In genomic region chr11:377174-377865, GRCh38 we compare ENCODE assay signal across 1 cellular context.
TF ChIP-seq lines count a peak whose summit lies in the region.

No MANE protein-coding gene starts in this region.

TF ChIP-seq in K562, 482 proteins besides CTCF, POLR2A, EP300 and RAD21:
- TF ChIP-seq HLTF (IDR thresholded peaks at IDR 0.05) (no peak), MYNN (IDR thresholded peaks at IDR 0.05) (no peak), MYNN (CRISPR knock-in tag; IDR thresholded peaks at IDR 0.05) (no peak), CTCFL (IDR thresholded peaks at IDR 0.05; ENCODE audit: borderline replicate concordance, insufficient read depth, low read depth, low read length, poor library complexity, severe bottlenecking) (no peak), ZNF609 (CRISPR knock-in tag; IDR thresholded peaks at IDR 0.05; ENCODE audit: borderline replicate concordance) (no peak), SMARCA4 (IDR thresholded peaks at IDR 0.05) (no peak), NCOA1 (IDR thresholded peaks at IDR 0.05; ENCODE audit: low read depth) (no peak), XRCC5 (IDR thresholded peaks at IDR 0.05; ENCODE audit: low read depth, low read length) (no peak), ZNF436 (CRISPR knock-in tag; IDR thresholded peaks at IDR 0.05) (no peak), CHAMP1 (IDR thresholded peaks at IDR 0.05) (no peak), SPI1 (IDR thresholded peaks at IDR 0.05; ENCODE audit: borderline replicate concordance, low read depth, low read length) (no peak), POLR2G (IDR thresholded peaks at IDR 0.05; ENCODE audit: low read depth, low read length) (0 out of 2 replicates have a peak, but pooled peaks have one; percentile 11), TRIM24 (IDR thresholded peaks at IDR 0.05) (no peak)
- TF ChIP-seq, protein P1, sequence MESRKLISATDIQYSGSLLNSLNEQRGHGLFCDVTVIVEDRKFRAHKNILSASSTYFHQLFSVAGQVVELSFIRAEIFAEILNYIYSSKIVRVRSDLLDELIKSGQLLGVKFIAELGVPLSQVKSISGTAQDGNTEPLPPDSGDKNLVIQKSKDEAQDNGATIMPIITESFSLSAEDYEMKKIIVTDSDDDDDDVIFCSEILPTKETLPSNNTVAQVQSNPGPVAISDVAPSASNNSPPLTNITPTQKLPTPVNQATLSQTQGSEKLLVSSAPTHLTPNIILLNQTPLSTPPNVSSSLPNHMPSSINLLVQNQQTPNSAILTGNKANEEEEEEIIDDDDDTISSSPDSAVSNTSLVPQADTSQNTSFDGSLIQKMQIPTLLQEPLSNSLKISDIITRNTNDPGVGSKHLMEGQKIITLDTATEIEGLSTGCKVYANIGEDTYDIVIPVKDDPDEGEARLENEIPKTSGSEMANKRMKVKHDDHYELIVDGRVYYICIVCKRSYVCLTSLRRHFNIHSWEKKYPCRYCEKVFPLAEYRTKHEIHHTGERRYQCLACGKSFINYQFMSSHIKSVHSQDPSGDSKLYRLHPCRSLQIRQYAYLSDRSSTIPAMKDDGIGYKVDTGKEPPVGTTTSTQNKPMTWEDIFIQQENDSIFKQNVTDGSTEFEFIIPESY (CRISPR knock-in tag; IDR thresholded peaks at IDR 0.05), result peak; percentile 71
